Comparison of ENCODE assay signal across 8 cellular contexts in genomic region chr18:63831080-63831788, GRCh38. TPM values are rescaled to one million over a fixed set of nuclear protein-coding genes. Genes with fewer than 3 reads are reported as not detected.
DNase-seq lines count a peak whose midpoint lies in the region; ATAC-seq, FAIRE-seq and TF ChIP-seq lines count a peak whose summit lies in the region.

No MANE protein-coding gene starts in this region.

- H3K27me3 Mint-ChIP-seq in naive thymus-derived CD4-positive, alpha-beta T cell: peaks cover 12 to 48% (median 22%) of the 10 kb centered on the region in 5 donors

- no peak overlapping the region for H3K27ac Mint-ChIP-seq in naive thymus-derived CD4-positive, alpha-beta T cell

- no peaks in the 10 kb centered on the region for H3K27me3 ChIP-seq in PC-3 (ENCODE audit: low read length)
- peaks cover 0 to 4% of the 10 kb centered on the region in 2 donors for H3K27me3 ChIP-seq in naive thymus-derived CD4-positive, alpha-beta T cell (ENCODE audit: control insufficient read depth in 2 of 2, insufficient read depth in 2 of 2, low read length in 2 of 2)

- H3K79me2 ChIP-seq in PC-3 (ENCODE audit: low read length): no peaks in the 10 kb centered on the region

- H4K20me1 ChIP-seq in PC-3 (ENCODE audit: low read length): no peaks in the 10 kb centered on the region

- BruUV-seq in PC-3 (replicated peaks; lab: Mats Ljungman, UMichigan): no TSS peak

- no peaks in the 10 kb centered on the region for H3K9me3 ChIP-seq in PC-3 (ENCODE audit: low read length)
- no peaks in the 10 kb centered on the region for H3K9me3 ChIP-seq in naive thymus-derived CD4-positive, alpha-beta T cell (ENCODE audit: control insufficient read depth in 2 of 3, low read length in 3 of 3)

- H3K9ac ChIP-seq in PC-3 (ENCODE audit: low read length): peak overlapping the region; percentile 77

- H3K4me3 Mint-ChIP-seq in naive thymus-derived CD4-positive, alpha-beta T cell: no peak overlapping the region

- H3K9me3 Mint-ChIP-seq in naive thymus-derived CD4-positive, alpha-beta T cell: peaks cover 0 to 3% (median 0%) of the 10 kb centered on the region in 11 donors

- H3K4me1 ChIP-seq in PC-3 (ENCODE audit: insufficient read depth, low read length): peaks cover 74% of the 10 kb centered on the region
- no peaks in the 10 kb centered on the region for H3K4me1 ChIP-seq in naive thymus-derived CD4-positive, alpha-beta T cell (ENCODE audit: control insufficient read depth in 2 of 2, insufficient read depth in 2 of 2, low read length in 2 of 2)

- no peak overlapping the region for H2AFZ ChIP-seq in PC-3 (ENCODE audit: low read length)

- TF ChIP-seq CTCF in PC-3 (conservative IDR thresholded peaks at IDR 0.05; ENCODE audit: low read depth, low read length): no peak
- no peak for TF ChIP-seq CTCF in RWPE1 (conservative IDR thresholded peaks at IDR 0.05; ENCODE audit: low read depth)

- no peak for FAIRE-seq in frontal cortex (lab: Jason Lieb, UNC)

- ATAC-seq in GM19023 (IDR thresholded peaks at IDR 0.05; ENCODE audit: unreplicated experiment) (peak; percentile 88), HG02970 (IDR thresholded peaks at IDR 0.05; ENCODE audit: low FRiP score, unreplicated experiment) (peak; percentile 89), PC-3 (peak; percentile 52)
- peak; percentile 83 for ATAC-seq in naive thymus-derived CD4-positive, alpha-beta T cell

- POLR2A ChIA-PET in PC-3 (lab: Charles Lee; ENCODE audit: unreplicated experiment): no interaction called here
- POLR2A ChIA-PET in naive thymus-derived CD4-positive, alpha-beta T cell (lab: Charles Lee): no interaction called here
- POLR2A ChIA-PET in RWPE1 (lab: Yijun Ruan, JAX; ENCODE audit: low non-redundant PET): no interaction called here

- peaks cover 41% of the 10 kb centered on the region for H3F3A ChIP-seq in PC-3 (ENCODE audit: low read length, unreplicated experiment)

- intact Hi-C loops in PC-3 (cut with micrococcal nuclease): loop anchor here (1.0 to 2.0 kb wide), 2 partner anchors 56 to 69 kb away; partner anchors contain the start of gene SERPINB7
- intact Hi-C loops in naive thymus-derived CD4-positive, alpha-beta T cell (cut with micrococcal nuclease): no loop called here

- H3K36me3 Mint-ChIP-seq in naive thymus-derived CD4-positive, alpha-beta T cell: no peaks in the 10 kb centered on the region

- H3K4me3 ChIP-seq in PC-3 (ENCODE audit: low read length): no peak overlapping the region
- no peak overlapping the region for H3K4me3 ChIP-seq in naive thymus-derived CD4-positive, alpha-beta T cell (ENCODE audit: low read length)

- peak overlapping the region; percentile 46 for H3K4me2 ChIP-seq in PC-3 (ENCODE audit: low read length)

- CTCF ChIA-PET in PC-3 (lab: Charles Lee): interaction anchor here (1.1 kb wide), 1 partner anchor 89 kb away, joined by 3 read pairs; no protein-coding TSS in a partner anchor
- CTCF ChIA-PET in naive thymus-derived CD4-positive, alpha-beta T cell (lab: Charles Lee): no interaction called here
- CTCF ChIA-PET in RWPE1 (lab: Yijun Ruan, JAX): interaction anchor here (0.5 kb wide), 1 partner anchor 93 kb away, joined by 3 read pairs; no protein-coding TSS in a partner anchor

- H3K27ac ChIP-seq in PC-3 (ENCODE audit: low read length) (peak overlapping the region; percentile 100), RWPE1 (no peak overlapping the region)
- H3K27ac ChIP-seq in naive thymus-derived CD4-positive, alpha-beta T cell (ENCODE audit: low read depth, low read length): no peak overlapping the region

- DNase-seq in PC-3 (peak; percentile 82), RWPE1 (ENCODE audit: low spot score) (no peak), COLO829 (ENCODE audit: low spot score) (no peak), DMS114 treated with DMSO at 0.1 percent for 48 hours (lab: John Stamatoyannopoulos, UW; ENCODE audit: unreplicated experiment) (no peak), frontal cortex (ENCODE audit: low spot score in 2 of 2) (no peak)
- DNase-seq in naive thymus-derived CD4-positive, alpha-beta T cell: no peak

- no peaks in the 10 kb centered on the region for H3K36me3 ChIP-seq in PC-3 (ENCODE audit: low read depth, low read length)
- H3K36me3 ChIP-seq in naive thymus-derived CD4-positive, alpha-beta T cell (ENCODE audit: control insufficient read depth in 2 of 3, insufficient read depth in 3 of 3, low read length in 3 of 3): no peaks in the 10 kb centered on the region

- no peaks in the 10 kb centered on the region for H3K9me2 ChIP-seq in PC-3 (replicated peaks; ENCODE audit: low read length)

- H3K4me1 Mint-ChIP-seq in naive thymus-derived CD4-positive, alpha-beta T cell: peaks cover 0 to 3% (median 0%) of the 10 kb centered on the region in 7 donors

RNA-seq across cellular contexts. Expression of gene SERPINB7, which starts 56.0 kb away (rescaled TPM):
- total RNA-seq in PC-3 (2014; rRNA removed) (71.9 and 74.5 TPM in 2 replicates), frontal cortex (not detected)
- not detected for total RNA-seq in naive thymus-derived CD4-positive, alpha-beta T cell
- polyA plus RNA-seq in naive thymus-derived CD4-positive, alpha-beta T cell: not detected

RNA-seq across cellular contexts. Expression of gene SERPINB2, which starts 56.3 kb away (rescaled TPM):
- total RNA-seq in PC-3 (2014; rRNA removed) (5.8 and 9.9 TPM in 2 replicates), frontal cortex (not detected)
- 1 to 10 TPM in 4 of 5 experiments, not detected in 1; 3.6 to 8.5 (median 4.9) TPM for total RNA-seq in naive thymus-derived CD4-positive, alpha-beta T cell
- not detected for polyA plus RNA-seq in naive thymus-derived CD4-positive, alpha-beta T cell

Comparison
In these comparisons a context has a peak if more than half of its experiments do, and no peak if none do; other contexts are left out.
1. RNA of gene SERPINB7, which starts 56.0 kb away (total RNA-seq): 71.9 to 74.5 TPM in PC-3; not detected in naive thymus-derived CD4-positive, alpha-beta T cell and not detected in frontal cortex (single experiment); every median in the first group is over 10 times any median in the second.
2. Peak in every context shown above with its lines, with median percentiles within 50 percentile points of each other: ATAC-seq.